18 cellular contexts compared by ENCODE assay signal in the genomic region with DNA sequence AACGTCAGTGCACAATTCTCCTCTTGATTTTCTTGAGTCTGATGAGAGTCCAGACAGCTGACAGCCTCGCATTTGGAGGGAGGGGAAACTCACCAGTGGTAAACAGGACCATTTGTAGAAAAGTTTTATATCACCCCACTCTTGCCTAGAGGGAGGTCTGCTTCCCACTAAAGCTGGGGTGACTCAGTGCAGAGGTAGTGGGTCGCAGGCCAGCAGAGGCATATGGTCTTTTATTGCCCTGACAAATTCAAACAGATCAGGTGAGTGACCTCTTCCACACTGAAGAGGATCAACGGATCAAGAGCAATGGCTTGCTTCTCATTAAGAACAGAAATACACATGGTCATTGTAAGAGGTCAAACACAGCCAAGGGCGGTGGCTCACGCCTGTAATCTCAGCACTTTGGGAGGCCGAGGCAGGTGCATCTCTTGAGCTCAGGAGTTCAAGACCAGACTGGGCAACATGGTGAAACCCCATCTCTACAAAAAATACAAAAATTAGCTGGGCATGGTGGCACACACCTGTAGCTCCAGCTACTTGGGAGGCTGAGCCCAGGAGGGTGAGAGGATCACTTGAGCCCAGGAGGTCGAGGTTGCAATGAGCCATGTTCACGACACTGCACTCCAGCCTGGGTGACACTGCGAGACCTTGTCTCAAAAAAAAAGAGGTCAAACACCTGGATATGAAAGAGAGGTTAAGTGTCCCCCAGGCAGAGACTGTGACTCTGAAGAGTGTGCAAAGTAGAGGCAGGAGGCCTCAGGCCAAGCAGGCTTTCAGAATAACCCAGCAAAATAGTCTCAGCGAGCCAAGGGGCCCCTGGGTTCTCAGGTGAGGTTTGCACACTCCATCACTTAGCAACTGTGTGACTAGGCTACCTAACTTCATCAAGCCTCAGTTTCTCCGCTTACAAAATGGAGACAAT. TPM values are rescaled to one million over a fixed set of nuclear protein-coding genes. Genes with fewer than 3 reads are reported as not detected.
DNase-seq lines count a peak whose midpoint lies in the region; ATAC-seq and TF ChIP-seq lines count a peak whose summit lies in the region.
"Had no signal": no experiment of that assay in that cellular context is flagged by ENCODE, and none has a peak within 500 bp of the region (broad histone marks: within the 10 kb centered on the region; RNA-seq: fewer than 3 reads in every experiment).

No MANE protein-coding gene starts in this region.

- H3K27ac ChIP-seq in psoas muscle, result peak overlapping the region; percentile 48
- peak overlapping the region in 2 of 8 donors; percentile 48 to 81 for H3K27ac ChIP-seq in spleen
- H3K27ac ChIP-seq: SJSA1 had no signal

- no peak overlapping the region for H3K4me3 ChIP-seq in fibroblast of mammary gland (ENCODE audit: control insufficient read depth, low read depth, low read length)
- no peak overlapping the region for H3K4me3 ChIP-seq in psoas muscle
- no peak overlapping the region for H3K4me3 ChIP-seq in spleen
- H3K4me3 ChIP-seq: SJSA1 had no signal

- H3K36me3 ChIP-seq in psoas muscle (ENCODE audit: insufficient read depth in 1 of 2, low read depth in 1 of 2), result peaks cover 4 to 24% of the 10 kb centered on the region in 2 donors
- H3K36me3 ChIP-seq in spleen, result peaks cover 0 to 49% (median 4%) of the 10 kb centered on the region in 6 donors

- TF ChIP-seq POLR2A in spleen (IDR thresholded peaks at IDR 0.05), result no peak

- peaks cover 47% of the 10 kb centered on the region for H3K4me1 Mint-ChIP-seq in CD14-positive monocyte

- H3K27ac Mint-ChIP-seq in CD14-positive monocyte, result peak overlapping the region; percentile 86 to 97 (median 92)
- H3K27ac Mint-ChIP-seq: CD8-positive, alpha-beta T cell had no signal

- no peaks in the 10 kb centered on the region for H3K9me3 ChIP-seq in psoas muscle
- H3K9me3 ChIP-seq in spleen, result no peaks in the 10 kb centered on the region
- H3K9me3 ChIP-seq: SJSA1 had no signal

- intact Hi-C loops in CD14-positive monocyte (cut with micrococcal nuclease), result no loop called here
- intact Hi-C loops in psoas muscle (cut with DNase I), result no loop called here
- intact Hi-C loops in spleen (cut with DNase I; ENCODE audit: low total_unique reads), result no loop called here

- peak in 3 of 4 donors; percentile 18 to 52 (median 41) for ATAC-seq in psoas muscle
- no peak for ATAC-seq in HG03432 (IDR thresholded peaks at IDR 0.05; ENCODE audit: unreplicated experiment)
- ATAC-seq: CD8-positive, alpha-beta T cell; Panc1 had no signal

- no peak overlapping the region for H3K4me3 Mint-ChIP-seq in CD14-positive monocyte
- H3K4me3 Mint-ChIP-seq: CD8-positive, alpha-beta T cell had no signal

- H3K36me3 Mint-ChIP-seq in CD14-positive monocyte, result peaks cover 32 to 41% of the 10 kb centered on the region in 2 donors

- H3K4me1 ChIP-seq in psoas muscle (peaks cover 26% of the 10 kb centered on the region), spleen (peaks cover 0 to 27% (median 8%) of the 10 kb centered on the region in 6 donors)

- H3K27me3 ChIP-seq in psoas muscle (ENCODE audit: insufficient read depth in 3 of 3, low read length in 2 of 3), result no peaks in the 10 kb centered on the region
- H3K27me3 ChIP-seq in spleen (replicated peaks in 1 of 7), result no peaks in the 10 kb centered on the region
- H3K27me3 ChIP-seq: SJSA1 had no signal

- no peak for DNase-seq in CD14-positive monocyte (ENCODE audit: low spot score)
- peak; percentile 38 for DNase-seq in NCI-H82 treated with DMSO at 0.1 percent for 48 hours (lab: John Stamatoyannopoulos, UW; ENCODE audit: unreplicated experiment)
- DNase-seq in fibroblast of mammary gland (ENCODE audit: low read depth), result peak; percentile 24
- no peak for DNase-seq in psoas muscle
- no peak for DNase-seq in activated gamma-delta T cell treated with Interleukin-2 at 50 U/mL for 16 hours
- DNase-seq in spleen, result no peak
- no peak for DNase-seq in DMS79 (lab: John Stamatoyannopoulos, UW)
- DNase-seq: CD8-positive, alpha-beta T cell; DMS79 treated with DMSO at 0.1 percent for 48 hours; H7; IMR-90; NCI-H1417; NCI-H2029 treated with DMSO at 0.1 percent for 48 hours; NCI-H2171; NCI-H526 treated with DMSO at 0.1 percent for 48 hours had no signal

- WGBS in psoas muscle, 3 donors, result 89 to 95% (median 89%) methylated on average over 12 of the region's 12 CpGs
- 93 to 98% (median 97%) methylated on average over 12 of the region's 12 CpGs for WGBS in spleen, 5 donors

- TF ChIP-seq CTCF in CD14-positive monocyte (IDR thresholded peaks at IDR 0.05) (no peak), fibroblast of mammary gland (conservative IDR thresholded peaks at IDR 0.05; ENCODE audit: control insufficient read depth, insufficient read depth, low read depth, low read length) (no peak), psoas muscle (IDR thresholded peaks at IDR 0.05) (no peak), spleen (IDR thresholded peaks at IDR 0.05 in 8 of 11, conservative IDR thresholded peaks at IDR 0.05 in 3 of 11) (no peak)

- no peaks in the 10 kb centered on the region for H3K27me3 Mint-ChIP-seq in CD14-positive monocyte (ENCODE audit: low read depth in 3 of 3)

- no peaks in the 10 kb centered on the region for H3K9me3 Mint-ChIP-seq in CD14-positive monocyte
- H3K9me3 Mint-ChIP-seq: CD8-positive, alpha-beta T cell had no signal

RNA-seq across cellular contexts. Expression of a gene that starts 56.5 kb away (rescaled TPM):
- polyA plus RNA-seq in CD14-positive monocyte (10 to 100 TPM; 11.0 to 13.7 TPM), psoas muscle (1 to 10 TPM; 2.8 to 7.6 (median 5.4) TPM), spleen (1 to 10 TPM; 3.1 to 6.2 (median 3.7) TPM)
- total RNA-seq in psoas muscle (10 to 100 TPM; 10.6 to 16.6 (median 14.2) TPM), spleen (10 to 100 TPM; 34.5 to 65.4 (median 47.2) TPM)

Comparison
In these comparisons a context has a peak if more than half of its experiments do, and no peak if none do; other contexts are left out.
1. DNase-seq: peak in NCI-H82 treated with DMSO at 0.1 percent for 48 hours (single experiment) and fibroblast of mammary gland (single experiment); none in CD14-positive monocyte (single experiment), psoas muscle (0 of 2), activated gamma-delta T cell treated with Interleukin-2 at 50 U/mL for 16 hours (single experiment), spleen (single experiment) and DMS79 (single experiment).